In the genomic region with DNA sequence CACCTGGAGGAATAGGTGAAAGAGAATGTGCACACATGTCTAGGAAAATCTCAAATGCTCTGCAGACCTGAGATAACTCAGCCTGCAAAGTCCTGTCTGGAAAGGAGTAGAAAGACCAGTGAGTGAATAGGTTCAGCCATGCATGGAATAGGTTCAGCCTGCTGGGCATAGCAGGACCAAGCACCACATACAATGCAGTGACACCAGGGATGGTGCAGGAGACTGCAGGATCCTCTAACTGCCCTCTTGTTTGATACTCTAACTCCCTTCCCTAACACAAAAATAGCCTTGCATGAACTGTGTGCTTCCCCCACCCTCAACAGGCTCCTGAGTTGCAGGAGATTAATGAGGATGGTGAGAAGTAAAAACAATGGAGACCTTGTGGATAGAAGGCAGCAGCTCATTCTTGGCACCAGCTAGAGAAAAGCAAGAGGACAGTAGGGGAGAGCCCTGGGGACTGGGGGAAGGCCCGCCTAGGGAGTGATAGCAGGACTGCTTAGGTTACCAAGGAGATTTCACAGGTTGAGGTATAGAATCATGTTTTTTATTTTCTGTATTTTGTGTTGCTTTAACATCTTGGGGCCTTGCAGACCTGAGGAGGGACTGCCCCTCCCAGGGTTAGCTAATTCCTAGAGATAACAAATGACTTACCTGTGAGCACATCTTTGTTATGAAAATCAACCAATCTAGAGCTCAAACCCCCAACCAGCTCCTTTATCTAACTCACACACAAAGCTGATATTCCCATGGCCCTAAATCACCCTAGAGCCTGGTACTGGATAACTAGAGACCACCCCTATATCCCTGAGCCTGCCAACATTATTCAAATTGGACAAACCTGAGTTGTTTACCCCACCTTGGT, we compare ENCODE assay signal across 23 cellular contexts.
"Had no signal": no experiment of that assay in that cellular context is flagged by ENCODE, and none has a peak within 500 bp of the region (broad histone marks: within the 10 kb centered on the region; RNA-seq: fewer than 3 reads in every experiment).

No MANE protein-coding gene starts in this region.

- H3K4me3 Mint-ChIP-seq: naive thymus-derived CD4-positive, alpha-beta T cell; nephron progenitor cell had no signal

- H3K36me3 ChIP-seq: colonic mucosa, heart right ventricle, right atrium auricular region, sigmoid colon, stomach, thoracic aorta, transverse colon had no signal

- ATAC-seq: heart right ventricle; left colon; left ventricle myocardium superior; naive thymus-derived CD4-positive, alpha-beta T cell had no signal

- H3K4me3 ChIP-seq: colonic mucosa, heart right ventricle, lung, right atrium auricular region, sigmoid colon, skin epidermis, stomach, thoracic aorta, transverse colon had no signal

- H3K27ac Mint-ChIP-seq: naive thymus-derived CD4-positive, alpha-beta T cell; nephron progenitor cell had no signal

- H3K9me3 Mint-ChIP-seq: nephron progenitor cell had no signal

- H3K9me3 ChIP-seq: colonic mucosa, heart right ventricle, right atrium auricular region, sigmoid colon, stomach, thoracic aorta, transverse colon had no signal

- H3K36me3 Mint-ChIP-seq: naive thymus-derived CD4-positive, alpha-beta T cell had no signal

- H3K4me1 ChIP-seq: colonic mucosa, right atrium auricular region, sigmoid colon, stomach, transverse colon had no signal

- DNase-seq: colonic mucosa; dermis blood vessel endothelial cell; erythroblast; foreskin melanocyte; heart right ventricle; kidney; left colon; left ventricle myocardium superior; mesenchymal stem cell; naive thymus-derived CD4-positive, alpha-beta T cell; nephron progenitor cell; posterior cingulate gyrus; sigmoid colon; stimulated activated CD4-positive, alpha-beta T cell treated with anti-CD3 and anti-CD28 coated beads, Interleukin-2, amount 100 ng/mL, for 24 hours; stimulated activated CD4-positive, alpha-beta T cell treated with anti-CD3 and anti-CD28 coated beads, Interleukin-4, amount 100 ng/mL, for 4 hours; stimulated activated naive CD4-positive, alpha-beta T cell; stomach; substantia nigra; transverse colon had no signal

- H3K27me3 ChIP-seq: colonic mucosa, right atrium auricular region, sigmoid colon, stomach, transverse colon had no signal

- H3K27ac ChIP-seq: colonic mucosa, heart right ventricle, right atrium auricular region, sigmoid colon, skin epidermis, stomach, thoracic aorta, transverse colon had no signal
